Comparison of ENCODE assay signal across 1 cellular context in the genomic region with DNA sequence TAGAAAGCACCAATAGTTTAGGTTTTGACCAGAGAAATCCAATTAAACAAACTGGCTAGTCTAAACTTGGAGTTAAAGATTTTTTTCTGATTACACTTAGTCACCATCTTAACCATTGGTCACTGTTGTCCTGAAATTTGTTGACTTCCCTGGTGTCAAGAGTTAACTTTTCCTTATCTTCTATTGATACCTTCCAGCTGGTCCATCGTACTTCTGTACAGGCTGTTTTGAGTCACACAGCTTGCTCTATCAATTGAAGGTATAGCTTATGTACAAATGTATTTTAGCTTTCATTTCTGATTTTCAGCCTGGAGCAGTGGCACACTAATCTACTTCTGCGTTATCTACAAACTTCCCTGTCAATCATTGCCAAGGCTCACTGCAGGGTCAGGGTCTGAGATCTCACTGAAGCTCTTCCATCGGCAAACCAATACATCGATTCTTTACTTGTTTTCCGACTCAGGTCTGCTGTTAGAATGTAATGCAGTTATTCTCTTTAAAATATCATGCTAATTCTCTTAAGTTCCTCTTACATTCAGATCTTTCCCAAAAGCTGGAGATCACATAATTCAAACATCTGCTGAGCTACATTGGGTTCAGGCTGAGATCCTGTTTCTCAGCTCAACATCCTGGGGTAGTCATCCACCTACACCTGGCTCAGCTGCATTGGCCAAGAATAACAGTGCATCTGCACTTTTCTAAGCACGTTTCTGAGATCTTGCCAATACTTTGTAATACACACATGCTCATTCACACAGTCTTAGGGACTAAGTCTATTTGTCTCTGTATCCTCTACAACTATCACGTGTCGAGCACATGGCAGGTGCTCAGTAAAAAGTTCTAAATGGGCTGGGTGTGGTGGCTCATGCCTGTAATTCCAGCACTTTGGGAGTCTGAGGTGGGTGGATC.
TF ChIP-seq lines count a peak whose summit lies in the region.

No MANE protein-coding gene starts in this region.

TF ChIP-seq in GM12891, 5 proteins besides CTCF, POLR2A, EP300 and RAD21:
- TF ChIP-seq SPI1 (IDR thresholded peaks at IDR 0.05; ENCODE audit: low read depth, low read length) (no peak), PAX5 (IDR thresholded peaks at IDR 0.05; ENCODE audit: insufficient read depth, low read length, severe bottlenecking) (no peak), POU2F2 (IDR thresholded peaks at IDR 0.05; ENCODE audit: low read depth, low read length) (no peak), POLR2AphosphoS5 (IDR thresholded peaks at IDR 0.05; ENCODE audit: low read depth, low read length) (no peak), TAF1 (IDR thresholded peaks at IDR 0.05; ENCODE audit: low read depth, low read length) (no peak)
TF ChIP-seq in GM12891: peak in this region for 0.
